10 cellular contexts compared by ENCODE assay signal in the genomic region with DNA sequence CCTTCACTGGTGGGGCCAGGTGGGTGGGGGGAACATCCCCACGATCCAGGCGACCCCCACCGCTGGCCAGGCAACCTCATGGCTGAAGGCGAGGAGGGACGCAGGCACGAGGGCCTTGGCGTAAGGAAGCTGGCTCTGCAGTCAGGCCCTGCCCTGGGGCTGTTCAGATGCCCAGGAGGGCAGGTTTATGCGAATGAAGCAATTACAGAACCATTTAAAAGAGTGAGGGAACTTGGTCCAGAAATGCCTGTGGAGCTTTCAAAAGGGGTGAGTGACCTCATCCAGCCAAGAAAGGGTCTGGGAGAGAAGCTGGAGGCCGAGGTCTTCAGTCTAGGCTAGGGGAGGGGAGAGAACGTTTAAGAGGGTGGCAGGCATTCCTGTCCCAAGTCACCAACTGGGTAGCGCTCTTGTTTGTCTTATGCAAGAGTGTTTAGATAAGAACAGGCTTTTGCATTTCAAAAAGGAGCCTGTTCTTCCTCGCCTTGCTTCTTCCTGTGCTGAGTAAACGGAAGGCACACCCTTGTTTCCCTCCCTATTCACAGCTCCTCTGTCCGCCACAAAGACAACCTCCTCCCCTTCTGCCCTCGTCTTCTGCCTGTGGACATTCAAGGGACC.
DNase-seq lines count a peak whose midpoint lies in the region; ATAC-seq and TF ChIP-seq lines count a peak whose summit lies in the region.
"Had no signal": no experiment of that assay in that cellular context is flagged by ENCODE, and none has a peak within 500 bp of the region (broad histone marks: within the 10 kb centered on the region; RNA-seq: fewer than 3 reads in every experiment).

No MANE protein-coding gene starts in this region.

- intact Hi-C loops in activated T-helper 1 cell treated with anti-CD3 and anti-CD28 coated beads, Interleukin-12 subunit alpha, Interleukin-12 subunit beta, Interleukin-2, Interleukin-4 antibody, amounts not matched to agents 30 ng/mL and 10 ng/mL and 1 ng/mL, durations not matched to agents 14 hours and 24 hours and 36 hours (cut with micrococcal nuclease) = no loop called here
- intact Hi-C loops in left colon (cut with DNase I, micrococcal nuclease) = no loop called here

- H4K5ac ChIP-seq in H9 (ENCODE audit: insufficient read length, low read depth, low read length) = no peak overlapping the region

- peak; percentile 96 for ATAC-seq in left colon
- no peak for ATAC-seq in GM18498 (IDR thresholded peaks at IDR 0.05; ENCODE audit: unreplicated experiment)
- no peak for ATAC-seq in GM19452 (IDR thresholded peaks at IDR 0.05; ENCODE audit: unreplicated experiment)
- no peak for ATAC-seq in HG03039 (IDR thresholded peaks at IDR 0.05; ENCODE audit: unreplicated experiment)

- H3K4ac ChIP-seq in H9 (ENCODE audit: low read depth, low read length) = no peak overlapping the region

- H3K4me1 Mint-ChIP-seq in H9 = peaks cover 36 to 38% of the 10 kb centered on the region in 2 experiments
- H3K4me1 Mint-ChIP-seq in activated T-helper 1 cell treated with anti-CD3 and anti-CD28 coated beads, Interleukin-12 subunit alpha, Interleukin-12 subunit beta, Interleukin-2, Interleukin-4 antibody, amounts not matched to agents 30 ng/mL and 10 ng/mL and 1 ng/mL, durations not matched to agents 14 hours and 24 hours and 36 hours (ENCODE audit: low read depth) = peaks cover 7% of the 10 kb centered on the region

- H2AFZ ChIP-seq in H9 (ENCODE audit: low read length) = no peak overlapping the region

- no peaks in the 10 kb centered on the region for H3K36me3 Mint-ChIP-seq in H9 (ENCODE audit: insufficient read depth in 1 of 3, low read depth in 3 of 3)
- no peaks in the 10 kb centered on the region for H3K36me3 Mint-ChIP-seq in activated T-helper 1 cell treated with anti-CD3 and anti-CD28 coated beads, Interleukin-12 subunit alpha, Interleukin-12 subunit beta, Interleukin-2, Interleukin-4 antibody, amounts not matched to agents 30 ng/mL and 10 ng/mL and 1 ng/mL, durations not matched to agents 14 hours and 24 hours and 36 hours (ENCODE audit: low read depth)

- peak overlapping the region in 1 of 3 experiments; percentile 91; a peak in 2 of 7 replicates for H3K27ac Mint-ChIP-seq in H9
- peak overlapping the region; percentile 9 for H3K27ac Mint-ChIP-seq in activated T-helper 1 cell treated with anti-CD3 and anti-CD28 coated beads, Interleukin-12 subunit alpha, Interleukin-12 subunit beta, Interleukin-2, Interleukin-4 antibody, amounts not matched to agents 30 ng/mL and 10 ng/mL and 1 ng/mL, durations not matched to agents 14 hours and 24 hours and 36 hours

- no peak overlapping the region for H3K14ac ChIP-seq in H9 (ENCODE audit: insufficient read depth, low read length)

- no peak overlapping the region for H3K56ac ChIP-seq in H9 (ENCODE audit: insufficient read length, low read depth, low read length)

- H3K23me2 ChIP-seq in H9 (ENCODE audit: insufficient read length, low read depth, low read length, poor library complexity, severe bottlenecking) = no peaks in the 10 kb centered on the region

- TF ChIP-seq CTCF in H9 (conservative IDR thresholded peaks at IDR 0.05) = no peak

- H3T11ph ChIP-seq in H9 (ENCODE audit: low read length) = no peak overlapping the region

- no peak overlapping the region for H2AK5ac ChIP-seq in H9 (ENCODE audit: insufficient read length, low read length)

- H3K9ac ChIP-seq in BLaER1 (no peak overlapping the region), H9 (ENCODE audit: extremely low read depth, insufficient read length, low read length) (no peak overlapping the region)

- H3K79me2 ChIP-seq in H9 (ENCODE audit: insufficient read depth, low read length) = no peaks in the 10 kb centered on the region

- H2BK5ac ChIP-seq in H9 (ENCODE audit: insufficient read length, low read length) = no peak overlapping the region

- H3K4me3 Mint-ChIP-seq in H9 = peak overlapping the region in 1 of 2 experiments; percentile 33; a peak in 3 of 5 replicates
- no peak overlapping the region for H3K4me3 Mint-ChIP-seq in activated T-helper 1 cell treated with anti-CD3 and anti-CD28 coated beads, Interleukin-12 subunit alpha, Interleukin-12 subunit beta, Interleukin-2, Interleukin-4 antibody, amounts not matched to agents 30 ng/mL and 10 ng/mL and 1 ng/mL, durations not matched to agents 14 hours and 24 hours and 36 hours

- H3K27me3 ChIP-seq in BLaER1 = peaks cover 4% of the 10 kb centered on the region; the same call in 1 of the 2 replicates
- peaks cover 4% of the 10 kb centered on the region; the same call in 1 of the 2 replicates for H3K27me3 ChIP-seq in H9 (ENCODE audit: insufficient read depth, low read length)

- H3K27ac ChIP-seq in BLaER1 (no peak overlapping the region), H9 (ENCODE audit: insufficient read length, low read depth, low read length) (no peak overlapping the region)

- H3K4me3 ChIP-seq in BLaER1 = no peak overlapping the region
- H3K4me3 ChIP-seq: esophagus squamous epithelium, MG63 had no signal

- no peaks in the 10 kb centered on the region for H3K36me3 ChIP-seq in BLaER1
- H3K36me3 ChIP-seq: esophagus squamous epithelium, MG63 had no signal

- peak overlapping the region; percentile 17 for H3K4me2 ChIP-seq in BLaER1
- no peak overlapping the region for H3K4me2 ChIP-seq in H9 (ENCODE audit: insufficient read depth, insufficient read length, low read length)

- H3K27me3 Mint-ChIP-seq in H9 (ENCODE audit: low read depth) = peaks cover 95% of the 10 kb centered on the region
- H3K27me3 Mint-ChIP-seq in activated T-helper 1 cell treated with anti-CD3 and anti-CD28 coated beads, Interleukin-12 subunit alpha, Interleukin-12 subunit beta, Interleukin-2, Interleukin-4 antibody, amounts not matched to agents 30 ng/mL and 10 ng/mL and 1 ng/mL, durations not matched to agents 14 hours and 24 hours and 36 hours (ENCODE audit: insufficient read depth) = peaks cover 7% of the 10 kb centered on the region

- H4K20me1 ChIP-seq in BLaER1 (no peaks in the 10 kb centered on the region), H9 (ENCODE audit: control insufficient read depth, insufficient read depth, insufficient read length) (no peaks in the 10 kb centered on the region)

- H3K79me1 ChIP-seq in H9 (ENCODE audit: insufficient read depth, low read depth, low read length, poor library complexity, severe bottlenecking) = no peaks in the 10 kb centered on the region

- H4K91ac ChIP-seq in H9 (ENCODE audit: insufficient read length, low read depth, low read length) = no peak overlapping the region

- H3K23ac ChIP-seq in H9 (ENCODE audit: insufficient read length, low read depth, low read length) = no peak overlapping the region

- no peak overlapping the region for H2BK120ac ChIP-seq in H9 (ENCODE audit: low read depth, low read length, poor library complexity, severe bottlenecking)

- H2BK12ac ChIP-seq in H9 (ENCODE audit: insufficient read length, low read depth, low read length) = no peak overlapping the region

- no peaks in the 10 kb centered on the region for H3K9me3 ChIP-seq in BLaER1
- no peaks in the 10 kb centered on the region for H3K9me3 ChIP-seq in H9 (ENCODE audit: control insufficient read depth, low read depth, low read length)
- H3K9me3 ChIP-seq: esophagus squamous epithelium, MG63 had no signal

- WGBS in H9 (ENCODE audit: extremely low coverage, insufficient read length, low lambda C conversion rate) = no CpG with 5 or more reads among the region's 15 CpGs

- no peak overlapping the region for H2BK20ac ChIP-seq in H9 (ENCODE audit: low read depth, low read length, poor library complexity, severe bottlenecking)

- H4K8ac ChIP-seq in H9 (replicated peaks; ENCODE audit: insufficient read length, low read depth, low read length) = no peak overlapping the region

- H3K18ac ChIP-seq in H9 (ENCODE audit: insufficient read length, low read depth, low read length) = no peak overlapping the region

- DNase-seq in H9 (peak; percentile 74), left colon (peak in 1 of 2 donors; percentile 25)
- no peak for DNase-seq in activated T-helper 1 cell treated with anti-CD3 and anti-CD28 coated beads, Interleukin-12 subunit alpha, Interleukin-12 subunit beta, Interleukin-2, Interleukin-4 antibody, amounts not matched to agents 30 ng/mL and 10 ng/mL and 1 ng/mL, durations not matched to agents 14 hours and 24 hours and 36 hours (ENCODE audit: low spot score)
- DNase-seq in stimulated activated CD4-positive, alpha-beta T cell treated with anti-CD3 and anti-CD28 coated beads, Interleukin-2, amount 100 ng/mL, for 24 hours = no peak
- DNase-seq: esophagus squamous epithelium, MG63 had no signal

- H3K4me1 ChIP-seq in BLaER1 (peaks cover 13% of the 10 kb centered on the region; the same call in 1 of the 2 replicates), H9 (ENCODE audit: insufficient read depth, low read length) (no peaks in the 10 kb centered on the region; the same call in 1 of the 2 replicates)

- H3K9me3 Mint-ChIP-seq in H9 = peaks cover 0 to 4% of the 10 kb centered on the region in 2 experiments; a peak in 1 of 5 replicates
- no peaks in the 10 kb centered on the region for H3K9me3 Mint-ChIP-seq in activated T-helper 1 cell treated with anti-CD3 and anti-CD28 coated beads, Interleukin-12 subunit alpha, Interleukin-12 subunit beta, Interleukin-2, Interleukin-4 antibody, amounts not matched to agents 30 ng/mL and 10 ng/mL and 1 ng/mL, durations not matched to agents 14 hours and 24 hours and 36 hours

- H2BK15ac ChIP-seq in H9 (ENCODE audit: low read depth, low read length) = no peak overlapping the region
